1 cellular context compared by ENCODE assay signal in the genomic region with DNA sequence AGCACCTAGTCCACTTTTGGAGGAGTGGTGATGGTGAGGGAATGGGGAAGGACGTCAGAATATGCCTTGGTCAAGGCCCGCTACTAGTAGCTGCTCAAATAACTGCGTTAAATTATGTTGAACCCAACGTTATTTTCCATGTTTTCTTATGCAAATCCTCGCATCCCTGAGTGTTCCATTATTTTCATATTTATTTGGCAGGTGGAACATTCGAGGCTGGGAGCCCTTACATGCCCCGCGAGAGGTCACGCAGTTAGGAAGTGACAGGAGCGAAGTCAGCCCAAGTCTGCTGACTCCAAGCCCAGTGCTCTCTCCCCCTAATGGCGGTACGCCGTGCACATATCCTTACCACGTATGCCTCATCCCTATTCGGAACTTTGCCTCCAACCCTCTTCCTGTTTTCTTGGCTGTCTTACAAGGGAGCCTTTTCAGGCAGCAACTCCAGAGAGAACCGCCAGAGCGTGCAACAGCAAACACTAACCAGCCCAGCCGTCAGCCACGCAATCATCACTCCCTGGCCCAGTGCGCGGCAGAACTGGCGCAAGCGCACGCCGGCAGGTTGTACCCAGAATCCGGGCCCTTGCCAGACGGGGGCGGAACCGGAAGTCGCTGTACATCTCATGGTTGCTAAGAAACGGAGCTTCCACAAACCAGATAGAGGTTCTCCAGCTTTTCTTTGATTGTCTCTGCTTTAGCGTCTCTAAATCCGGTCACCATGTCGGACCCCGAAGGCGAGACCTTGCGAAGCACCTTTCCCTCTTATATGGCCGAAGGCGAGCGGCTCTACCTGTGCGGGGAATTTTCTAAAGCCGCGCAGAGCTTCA.
TF ChIP-seq lines count a peak whose summit lies in the region.

A gene with protein sequence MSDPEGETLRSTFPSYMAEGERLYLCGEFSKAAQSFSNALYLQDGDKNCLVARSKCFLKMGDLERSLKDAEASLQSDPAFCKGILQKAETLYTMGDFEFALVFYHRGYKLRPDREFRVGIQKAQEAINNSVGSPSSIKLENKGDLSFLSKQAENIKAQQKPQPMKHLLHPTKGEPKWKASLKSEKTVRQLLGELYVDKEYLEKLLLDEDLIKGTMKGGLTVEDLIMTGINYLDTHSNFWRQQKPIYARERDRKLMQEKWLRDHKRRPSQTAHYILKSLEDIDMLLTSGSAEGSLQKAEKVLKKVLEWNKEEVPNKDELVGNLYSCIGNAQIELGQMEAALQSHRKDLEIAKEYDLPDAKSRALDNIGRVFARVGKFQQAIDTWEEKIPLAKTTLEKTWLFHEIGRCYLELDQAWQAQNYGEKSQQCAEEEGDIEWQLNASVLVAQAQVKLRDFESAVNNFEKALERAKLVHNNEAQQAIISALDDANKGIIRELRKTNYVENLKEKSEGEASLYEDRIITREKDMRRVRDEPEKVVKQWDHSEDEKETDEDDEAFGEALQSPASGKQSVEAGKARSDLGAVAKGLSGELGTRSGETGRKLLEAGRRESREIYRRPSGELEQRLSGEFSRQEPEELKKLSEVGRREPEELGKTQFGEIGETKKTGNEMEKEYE (plus strand): TSS at position 609 of the 824 bp plus-strand sequence. CDS start 107 bp downstream, at position 716.

TF ChIP-seq in K562, 482 proteins besides CTCF, POLR2A, EP300 and RAD21 (continued from another document and continues in another):
- no peak for TF ChIP-seq ZHX1 (conservative IDR thresholded peaks at IDR 0.05; ENCODE audit: low read length)
- peak; percentile 87 for TF ChIP-seq POLR2G (IDR thresholded peaks at IDR 0.05; ENCODE audit: low read depth, low read length)
- TF ChIP-seq HIVEP1 (CRISPR knock-in tag; IDR thresholded peaks at IDR 0.05): no peak
- peak; percentile 90 for TF ChIP-seq SUPT5H (IDR thresholded peaks at IDR 0.05)
- peak in 1 of 3 experiments; percentile 65; a peak in 1 of 6 replicates for TF ChIP-seq ZBTB11 (CRISPR knock-in tag; IDR thresholded peaks at IDR 0.05)
- TF ChIP-seq GATA2 (CRISPR knock-in tag; IDR thresholded peaks at IDR 0.05): no peak
- no peak for TF ChIP-seq PHTF2 (CRISPR knock-in tag; IDR thresholded peaks at IDR 0.05)
- no peak for TF ChIP-seq HMG20B (CRISPR knock-in tag; IDR thresholded peaks at IDR 0.05)
- no peak for TF ChIP-seq ZNF77 (CRISPR knock-in tag; IDR thresholded peaks at IDR 0.05)
- TF ChIP-seq MTA2 (IDR thresholded peaks at IDR 0.05; ENCODE audit: low read depth): no peak
- no peak for TF ChIP-seq ESRRB (CRISPR knock-in tag; IDR thresholded peaks at IDR 0.05; ENCODE audit: borderline replicate concordance)
- peak; percentile 78 for TF ChIP-seq PHF20 (IDR thresholded peaks at IDR 0.05; ENCODE audit: partially characterized antibody)
- TF ChIP-seq HNRNPK (IDR thresholded peaks at IDR 0.05; ENCODE audit: low read depth, low read length, poor library complexity, severe bottlenecking): no peak
- TF ChIP-seq RREB1 (CRISPR knock-in tag; IDR thresholded peaks at IDR 0.05): 0 out of 2 replicates have a peak, but pooled peaks have one; percentile 34
- 0 out of 2 replicates have a peak, but pooled peaks have one; percentile 24 for TF ChIP-seq DMBX1 (CRISPR knock-in tag; IDR thresholded peaks at IDR 0.05; ENCODE audit: borderline replicate concordance)
- TF ChIP-seq MXI1 (IDR thresholded peaks at IDR 0.05; ENCODE audit: low read depth, low read length): no peak
- no peak; the same call in 1 of the 2 replicates for TF ChIP-seq ETV5 (CRISPR knock-in tag; IDR thresholded peaks at IDR 0.05; ENCODE audit: low read depth)
- no peak for TF ChIP-seq TFAM (CRISPR knock-in tag; conservative IDR thresholded peaks at IDR 0.05)
- 0 out of 2 replicates have a peak, but pooled peaks have one; percentile 55 for TF ChIP-seq CBX5 (IDR thresholded peaks at IDR 0.05; ENCODE audit: borderline replicate concordance, low read depth)
- TF ChIP-seq ZNF717 (CRISPR knock-in tag; IDR thresholded peaks at IDR 0.05): no peak
- peak; percentile 92 for TF ChIP-seq EGR1 (conservative IDR thresholded peaks at IDR 0.05)
- TF ChIP-seq MCM7 (IDR thresholded peaks at IDR 0.05): no peak
- peak; percentile 62; the same call in 1 of the 2 replicates for TF ChIP-seq ZNF24 (IDR thresholded peaks at IDR 0.05)
- TF ChIP-seq, protein P1, sequence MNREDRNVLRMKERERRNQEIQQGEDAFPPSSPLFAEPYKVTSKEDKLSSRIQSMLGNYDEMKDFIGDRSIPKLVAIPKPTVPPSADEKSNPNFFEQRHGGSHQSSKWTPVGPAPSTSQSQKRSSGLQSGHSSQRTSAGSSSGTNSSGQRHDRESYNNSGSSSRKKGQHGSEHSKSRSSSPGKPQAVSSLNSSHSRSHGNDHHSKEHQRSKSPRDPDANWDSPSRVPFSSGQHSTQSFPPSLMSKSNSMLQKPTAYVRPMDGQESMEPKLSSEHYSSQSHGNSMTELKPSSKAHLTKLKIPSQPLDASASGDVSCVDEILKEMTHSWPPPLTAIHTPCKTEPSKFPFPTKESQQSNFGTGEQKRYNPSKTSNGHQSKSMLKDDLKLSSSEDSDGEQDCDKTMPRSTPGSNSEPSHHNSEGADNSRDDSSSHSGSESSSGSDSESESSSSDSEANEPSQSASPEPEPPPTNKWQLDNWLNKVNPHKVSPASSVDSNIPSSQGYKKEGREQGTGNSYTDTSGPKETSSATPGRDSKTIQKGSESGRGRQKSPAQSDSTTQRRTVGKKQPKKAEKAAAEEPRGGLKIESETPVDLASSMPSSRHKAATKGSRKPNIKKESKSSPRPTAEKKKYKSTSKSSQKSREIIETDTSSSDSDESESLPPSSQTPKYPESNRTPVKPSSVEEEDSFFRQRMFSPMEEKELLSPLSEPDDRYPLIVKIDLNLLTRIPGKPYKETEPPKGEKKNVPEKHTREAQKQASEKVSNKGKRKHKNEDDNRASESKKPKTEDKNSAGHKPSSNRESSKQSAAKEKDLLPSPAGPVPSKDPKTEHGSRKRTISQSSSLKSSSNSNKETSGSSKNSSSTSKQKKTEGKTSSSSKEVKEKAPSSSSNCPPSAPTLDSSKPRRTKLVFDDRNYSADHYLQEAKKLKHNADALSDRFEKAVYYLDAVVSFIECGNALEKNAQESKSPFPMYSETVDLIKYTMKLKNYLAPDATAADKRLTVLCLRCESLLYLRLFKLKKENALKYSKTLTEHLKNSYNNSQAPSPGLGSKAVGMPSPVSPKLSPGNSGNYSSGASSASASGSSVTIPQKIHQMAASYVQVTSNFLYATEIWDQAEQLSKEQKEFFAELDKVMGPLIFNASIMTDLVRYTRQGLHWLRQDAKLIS (CRISPR knock-in tag; IDR thresholded peaks at IDR 0.05): peak; percentile 29; the same call in 1 of the 2 replicates
- no peak for TF ChIP-seq NCOA2 (IDR thresholded peaks at IDR 0.05; ENCODE audit: partially characterized antibody in 2 of 2)
- TF ChIP-seq, protein P2, sequence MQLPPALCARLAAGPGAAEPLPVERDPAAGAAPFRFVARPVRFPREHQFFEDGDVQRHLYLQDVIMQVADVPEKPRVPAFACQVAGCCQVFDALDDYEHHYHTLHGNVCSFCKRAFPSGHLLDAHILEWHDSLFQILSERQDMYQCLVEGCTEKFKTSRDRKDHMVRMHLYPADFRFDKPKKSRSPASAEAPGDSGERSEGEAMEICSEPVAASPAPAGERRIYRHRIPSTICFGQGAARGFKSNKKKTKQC (CRISPR knock-in tag; IDR thresholded peaks at IDR 0.05): no peak
- no peak for TF ChIP-seq ZNF134 (CRISPR knock-in tag; conservative IDR thresholded peaks at IDR 0.05)
- TF ChIP-seq POLR3A (IDR thresholded peaks at IDR 0.05; ENCODE audit: borderline replicate concordance, extremely low read depth, insufficient read depth, insufficient read length): no peak
- TF ChIP-seq, protein P3, sequence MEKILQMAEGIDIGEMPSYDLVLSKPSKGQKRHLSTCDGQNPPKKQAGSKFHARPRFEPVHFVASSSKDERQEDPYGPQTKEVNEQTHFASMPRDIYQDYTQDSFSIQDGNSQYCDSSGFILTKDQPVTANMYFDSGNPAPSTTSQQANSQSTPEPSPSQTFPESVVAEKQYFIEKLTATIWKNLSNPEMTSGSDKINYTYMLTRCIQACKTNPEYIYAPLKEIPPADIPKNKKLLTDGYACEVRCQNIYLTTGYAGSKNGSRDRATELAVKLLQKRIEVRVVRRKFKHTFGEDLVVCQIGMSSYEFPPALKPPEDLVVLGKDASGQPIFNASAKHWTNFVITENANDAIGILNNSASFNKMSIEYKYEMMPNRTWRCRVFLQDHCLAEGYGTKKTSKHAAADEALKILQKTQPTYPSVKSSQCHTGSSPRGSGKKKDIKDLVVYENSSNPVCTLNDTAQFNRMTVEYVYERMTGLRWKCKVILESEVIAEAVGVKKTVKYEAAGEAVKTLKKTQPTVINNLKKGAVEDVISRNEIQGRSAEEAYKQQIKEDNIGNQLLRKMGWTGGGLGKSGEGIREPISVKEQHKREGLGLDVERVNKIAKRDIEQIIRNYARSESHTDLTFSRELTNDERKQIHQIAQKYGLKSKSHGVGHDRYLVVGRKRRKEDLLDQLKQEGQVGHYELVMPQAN (IDR thresholded peaks at IDR 0.05; ENCODE audit: borderline replicate concordance): peak; percentile 28; the same call in 1 of the 2 replicates
- no peak for TF ChIP-seq ZBTB17 (CRISPR knock-in tag; IDR thresholded peaks at IDR 0.05)
- peak; percentile 99 for TF ChIP-seq NRF1 (conservative IDR thresholded peaks at IDR 0.05 in 1 of 2, IDR thresholded peaks at IDR 0.05 in 1 of 2)
- TF ChIP-seq KAT7 (CRISPR knock-in tag; IDR thresholded peaks at IDR 0.05; ENCODE audit: borderline replicate concordance): no peak
- no peak for TF ChIP-seq ZNF384 (IDR thresholded peaks at IDR 0.05; ENCODE audit: low read depth, low read length)
- TF ChIP-seq RBBP5 (IDR thresholded peaks at IDR 0.05; ENCODE audit: borderline replicate concordance, insufficient read depth, low read length, poor library complexity, severe bottlenecking): peak; percentile 53
